ENCODE assay signal across 12 cellular contexts in genomic region chr12:54959291-54960018, GRCh38. TPM values are rescaled to one million over a fixed set of nuclear protein-coding genes. Genes with fewer than 3 reads are reported as not detected.
A peak's percentile ranks its signal among the peaks of the same experiment; 100 is the strongest.
DNase-seq lines count a peak whose midpoint lies in the region; TF ChIP-seq lines count a peak whose summit lies in the region.
"Had no signal": no experiment of that assay in that cellular context is flagged by ENCODE, and none has a peak within 500 bp of the region (broad histone marks: within the 10 kb centered on the region; RNA-seq: fewer than 3 reads in every experiment).

No MANE protein-coding gene starts in this region.

- H3K79me1 ChIP-seq in H9 (ENCODE audit: insufficient read depth, low read depth, low read length, poor library complexity, severe bottlenecking) = no peaks in the 10 kb centered on the region
- H3K79me1 ChIP-seq in neuronal stem cell (ENCODE audit: low read depth, low read length) = no peaks in the 10 kb centered on the region

- no peaks in the 10 kb centered on the region for H3K79me2 ChIP-seq in H9 (ENCODE audit: insufficient read depth, low read length)
- no peaks in the 10 kb centered on the region; the same call in none of the 2 replicates for H3K79me2 ChIP-seq in Karpas-422 (ENCODE audit: low read length)

- H3K4me1 Mint-ChIP-seq in T-helper 2 cell treated with Interferon-gamma antibody and Interleukin-4, amounts not matched to agents 5 μg/mL and 100 μg/mL, for 36 hours (ENCODE audit: low read depth) = peaks cover 80% of the 10 kb centered on the region
- peaks cover 19 to 21% of the 10 kb centered on the region in 2 experiments for H3K4me1 Mint-ChIP-seq in H9
- H3K4me1 Mint-ChIP-seq: nephron had no signal

- DNase-seq in T-helper 2 cell treated with Interferon-gamma antibody and Interleukin-4, amounts not matched to agents 5 μg/mL and 100 μg/mL, for 36 hours (ENCODE audit: low spot score) = no peak
- DNase-seq in T-helper 2 cell = no peak
- no peak for DNase-seq in H9
- DNase-seq in Karpas-422 = no peak
- DNase-seq in neuronal stem cell (ENCODE audit: low spot score) = no peak
- no peak for DNase-seq in KG1 (lab: John Stamatoyannopoulos, UW)
- DNase-seq in stimulated activated naive CD4-positive, alpha-beta T cell treated with Interleukin-2 at 50 U/mL for 16 hours (lab: John Stamatoyannopoulos, UW) = no peak
- DNase-seq in COLO668 (lab: John Stamatoyannopoulos, UW; ENCODE audit: unreplicated experiment) = no peak
- DNase-seq: IMR-90 had no signal

- H3T11ph ChIP-seq in H9 (ENCODE audit: low read length) = no peak overlapping the region

- no peaks in the 10 kb centered on the region for H3K9me2 ChIP-seq in Karpas-422 (replicated peaks; ENCODE audit: insufficient read depth, low read length)

- WGBS in H9 (ENCODE audit: extremely low coverage, insufficient read length, low lambda C conversion rate) = no CpG with 5 or more reads among the region's 10 CpGs
- no CpG with 5 or more reads among the region's 10 CpGs for WGBS in neuronal stem cell (ENCODE audit: extremely low coverage in 2 of 2, insufficient read length in 2 of 2, insufficient replicate concordance in 1 of 2), 2 donors

- H3K4ac ChIP-seq in H9 (ENCODE audit: low read depth, low read length) (no peak overlapping the region), neuronal stem cell (ENCODE audit: low read length) (no peak overlapping the region)

- H3K36me3 ChIP-seq in Karpas-422 (ENCODE audit: insufficient read depth, low read length) (peaks cover 87% of the 10 kb centered on the region), neuronal stem cell (replicated peaks in 1 of 2; ENCODE audit: control insufficient read depth in 2 of 2, insufficient read depth in 2 of 2, low read length in 2 of 2) (no peaks in the 10 kb centered on the region)

- no peak overlapping the region for H4K5ac ChIP-seq in H9 (ENCODE audit: insufficient read length, low read depth, low read length)

- H3K23ac ChIP-seq in H9 (ENCODE audit: insufficient read length, low read depth, low read length) (no peak overlapping the region), neuronal stem cell (ENCODE audit: low read depth, low read length, poor library complexity) (no peak overlapping the region)

- no peak overlapping the region for H2BK12ac ChIP-seq in H9 (ENCODE audit: insufficient read length, low read depth, low read length)
- H2BK12ac ChIP-seq in neuronal stem cell (ENCODE audit: low read length) = no peak overlapping the region

- H2BK5ac ChIP-seq in H9 (ENCODE audit: insufficient read length, low read length) (no peak overlapping the region), neuronal stem cell (ENCODE audit: low read length) (no peak overlapping the region)

- H2AFZ ChIP-seq in H9 (ENCODE audit: low read length) (peak overlapping the region; percentile 34), Karpas-422 (ENCODE audit: low read length) (no peak overlapping the region), neuronal stem cell (ENCODE audit: low read length) (peak overlapping the region; percentile 11)

- H3K4me2 ChIP-seq in H9 (ENCODE audit: insufficient read depth, insufficient read length, low read length) = no peak overlapping the region
- H3K4me2 ChIP-seq in Karpas-422 (ENCODE audit: low read depth, low read length, poor library complexity, severe bottlenecking) = peak overlapping the region; percentile 23
- H3K4me2 ChIP-seq in neuronal stem cell (ENCODE audit: insufficient read depth, low read length, poor library complexity, severe bottlenecking) = no peak overlapping the region

- H3K4me3 ChIP-seq in Karpas-422 (ENCODE audit: low read length) = no peak overlapping the region
- no peak overlapping the region for H3K4me3 ChIP-seq in neuronal stem cell (ENCODE audit: low read length in 2 of 2)

- no peaks in the 10 kb centered on the region for H3K9me3 ChIP-seq in H9 (ENCODE audit: control insufficient read depth, low read depth, low read length)
- H3K9me3 ChIP-seq in Karpas-422 (ENCODE audit: low read length) = no peaks in the 10 kb centered on the region
- no peaks in the 10 kb centered on the region for H3K9me3 ChIP-seq in neuronal stem cell (replicated peaks in 1 of 2; ENCODE audit: control insufficient read depth in 2 of 2, insufficient read depth in 1 of 2, low read depth in 1 of 2, low read length in 2 of 2)

- H3K23me2 ChIP-seq in H9 (ENCODE audit: insufficient read length, low read depth, low read length, poor library complexity, severe bottlenecking) = no peaks in the 10 kb centered on the region

- H2BK15ac ChIP-seq in H9 (ENCODE audit: low read depth, low read length) = no peak overlapping the region
- H2BK15ac ChIP-seq in neuronal stem cell (ENCODE audit: low read length) = no peak overlapping the region

- peaks cover 91% of the 10 kb centered on the region for H3K36me3 Mint-ChIP-seq in T-helper 2 cell treated with Interferon-gamma antibody and Interleukin-4, amounts not matched to agents 5 μg/mL and 100 μg/mL, for 36 hours (ENCODE audit: low read depth)
- peaks cover 0 to 2% (median 0%) of the 10 kb centered on the region in 3 experiments; a peak in 1 of 7 replicates for H3K36me3 Mint-ChIP-seq in H9 (ENCODE audit: insufficient read depth in 1 of 3, low read depth in 3 of 3)
- H3K36me3 Mint-ChIP-seq: WTC11 had no signal

- no peak overlapping the region for H4K8ac ChIP-seq in H9 (replicated peaks; ENCODE audit: insufficient read length, low read depth, low read length)
- H4K8ac ChIP-seq in neuronal stem cell (ENCODE audit: low read depth, low read length) = no peak overlapping the region

- H2BK20ac ChIP-seq in H9 (ENCODE audit: low read depth, low read length, poor library complexity, severe bottlenecking) = no peak overlapping the region

- no peaks in the 10 kb centered on the region for H3K4me1 ChIP-seq in H9 (ENCODE audit: insufficient read depth, low read length)
- H3K4me1 ChIP-seq in Karpas-422 (ENCODE audit: low read length) = peaks cover 46% of the 10 kb centered on the region
- H3K4me1 ChIP-seq in neuronal stem cell (ENCODE audit: control insufficient read depth in 2 of 2, insufficient read depth in 1 of 2, low read depth in 1 of 2, low read length in 2 of 2) = peaks cover 0 to 3% of the 10 kb centered on the region in 2 donors

- H2AK5ac ChIP-seq in H9 (ENCODE audit: insufficient read length, low read length) (no peak overlapping the region), neuronal stem cell (ENCODE audit: low read depth, low read length) (no peak overlapping the region)

- H4K91ac ChIP-seq in H9 (ENCODE audit: insufficient read length, low read depth, low read length) = no peak overlapping the region
- no peak overlapping the region for H4K91ac ChIP-seq in neuronal stem cell (ENCODE audit: low read depth, low read length, poor library complexity)

- H3K27me3 Mint-ChIP-seq in T-helper 2 cell treated with Interferon-gamma antibody and Interleukin-4, amounts not matched to agents 5 μg/mL and 100 μg/mL, for 36 hours (ENCODE audit: low read depth) = no peaks in the 10 kb centered on the region
- H3K27me3 Mint-ChIP-seq in H9 (ENCODE audit: low read depth) = no peaks in the 10 kb centered on the region

- no peak overlapping the region for H3K18ac ChIP-seq in H9 (ENCODE audit: insufficient read length, low read depth, low read length)
- no peak overlapping the region for H3K18ac ChIP-seq in neuronal stem cell (ENCODE audit: low read length)

- no peaks in the 10 kb centered on the region for H4K20me1 ChIP-seq in H9 (ENCODE audit: control insufficient read depth, insufficient read depth, insufficient read length)
- H4K20me1 ChIP-seq in Karpas-422 (ENCODE audit: insufficient read depth, low read depth, low read length) = no peaks in the 10 kb centered on the region

- peak overlapping the region; percentile 18 for H3K4me3 Mint-ChIP-seq in T-helper 2 cell treated with Interferon-gamma antibody and Interleukin-4, amounts not matched to agents 5 μg/mL and 100 μg/mL, for 36 hours
- no peak overlapping the region for H3K4me3 Mint-ChIP-seq in H9
- H3K4me3 Mint-ChIP-seq: nephron, WTC11 had no signal

- H3K27ac ChIP-seq in H9 (ENCODE audit: insufficient read length, low read depth, low read length) (no peak overlapping the region), Karpas-422 (ENCODE audit: low read length) (no peak overlapping the region; the same call in 1 of the 2 replicates), neuronal stem cell (replicated peaks; ENCODE audit: low read length) (no peak overlapping the region)

- no peaks in the 10 kb centered on the region for H3K27me3 ChIP-seq in H9 (ENCODE audit: insufficient read depth, low read length)
- no peaks in the 10 kb centered on the region for H3K27me3 ChIP-seq in Karpas-422 (ENCODE audit: low read length)
- no peaks in the 10 kb centered on the region for H3K27me3 ChIP-seq in neuronal stem cell (ENCODE audit: control insufficient read depth in 3 of 3, insufficient read depth in 3 of 3, low read depth in 1 of 3, low read length in 3 of 3)

- H2BK120ac ChIP-seq in H9 (ENCODE audit: low read depth, low read length, poor library complexity, severe bottlenecking) (no peak overlapping the region), neuronal stem cell (ENCODE audit: low read depth, low read length) (no peak overlapping the region)

- no peaks in the 10 kb centered on the region for H3K9me3 Mint-ChIP-seq in T-helper 2 cell treated with Interferon-gamma antibody and Interleukin-4, amounts not matched to agents 5 μg/mL and 100 μg/mL, for 36 hours
- H3K9me3 Mint-ChIP-seq in H9 = no peaks in the 10 kb centered on the region
- H3K9me3 Mint-ChIP-seq: nephron, WTC11 had no signal

- H3K56ac ChIP-seq in H9 (ENCODE audit: insufficient read length, low read depth, low read length) = no peak overlapping the region

- H3K14ac ChIP-seq in H9 (ENCODE audit: insufficient read depth, low read length) = no peak overlapping the region
- H3K14ac ChIP-seq in neuronal stem cell (ENCODE audit: low read length) = no peak overlapping the region

- no peak for TF ChIP-seq CTCF in H9 (conservative IDR thresholded peaks at IDR 0.05)

- peak overlapping the region; percentile 63 for H3K27ac Mint-ChIP-seq in T-helper 2 cell treated with Interferon-gamma antibody and Interleukin-4, amounts not matched to agents 5 μg/mL and 100 μg/mL, for 36 hours
- H3K27ac Mint-ChIP-seq in H9 = no peak overlapping the region
- H3K27ac Mint-ChIP-seq: nephron, WTC11 had no signal

- H3K9ac ChIP-seq in H9 (ENCODE audit: extremely low read depth, insufficient read length, low read length) (no peak overlapping the region), Karpas-422 (ENCODE audit: low read length) (no peak overlapping the region), neuronal stem cell (ENCODE audit: low read depth, low read length, poor library complexity) (no peak overlapping the region)

RNA-seq across cellular contexts. Expression of gene TESPA1, which starts 25.1 kb away (rescaled TPM):
- not detected in 2 replicates for total RNA-seq in H9 (2021)
- total RNA-seq in Karpas-422 (2014; rRNA removed; shearing (Covaris generic); ENCODE audit: low replicate concordance) = 35.1 and 41.1 TPM in 2 replicates
- 0.03 TPM for polyA plus RNA-seq in neuronal stem cell (2013, experiment 1 of 2)
- polyA plus RNA-seq in neuronal stem cell (2013, experiment 2 of 2) = not detected
- total RNA-seq: chondrocyte, IMR-90 had no signal
- polyA plus RNA-seq: IMR-90 had no signal

Comparison
In these comparisons a context has a peak if more than half of its experiments do, and no peak if none do; other contexts are left out.
1. RNA of gene TESPA1, which starts 25.1 kb away (total RNA-seq): 35.1 to 41.1 TPM in Karpas-422; not detected in H9; every median in the first group is over 10 times any median in the second.